In the genomic region with DNA sequence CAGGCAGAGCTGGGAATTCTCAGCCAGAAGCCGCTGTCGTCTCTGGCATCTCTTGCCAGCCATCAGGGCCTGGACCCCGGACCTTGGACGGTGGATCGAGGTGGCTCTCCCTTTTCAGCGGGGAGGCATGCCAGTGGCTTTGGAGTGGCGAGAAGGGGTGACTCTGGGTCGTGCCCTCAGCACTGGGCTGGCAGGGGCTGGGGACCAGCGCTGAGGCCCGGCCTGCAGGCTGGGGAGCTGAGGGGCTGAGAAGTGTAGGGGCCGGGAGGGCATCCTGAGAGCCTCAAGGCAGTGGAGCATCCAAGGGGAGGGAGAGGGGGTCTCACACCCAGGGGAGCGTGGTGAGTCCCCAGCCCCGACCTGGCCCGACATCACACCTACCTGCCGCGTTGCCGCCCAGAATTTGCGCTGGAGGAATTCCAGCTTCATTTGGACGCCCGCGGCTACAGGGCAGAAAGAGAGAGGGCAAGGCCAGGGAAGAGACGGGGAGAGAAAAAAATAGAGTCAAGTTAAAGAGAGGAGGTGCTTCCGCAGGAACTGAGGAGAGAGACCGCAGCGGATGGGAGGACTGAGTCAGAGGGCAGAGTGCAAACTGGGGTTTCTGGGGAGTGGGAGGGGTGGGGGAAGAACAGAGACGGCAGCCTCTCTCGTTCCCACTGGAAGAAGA, we compare ENCODE assay signal across 10 cellular contexts. TPM values are rescaled to one million over a fixed set of nuclear protein-coding genes. Genes with fewer than 3 reads are reported as not detected.
DNase-seq lines count a peak whose midpoint lies in the region; ATAC-seq, FAIRE-seq and TF ChIP-seq lines count a peak whose summit lies in the region.
"Had no signal": no experiment of that assay in that cellular context is flagged by ENCODE, and none has a peak within 500 bp of the region (broad histone marks: within the 10 kb centered on the region; RNA-seq: fewer than 3 reads in every experiment).

No MANE protein-coding gene starts in this region.

- no peaks in the 10 kb centered on the region for H3K27me3 ChIP-seq in pancreas

- intact Hi-C loops in pancreas (cut with DNase I): no loop called here

- H3K4me1 ChIP-seq in pancreas: no peaks in the 10 kb centered on the region

- H3K4me3 ChIP-seq in astrocyte of the cerebellum (ENCODE audit: low read depth, low read length): no peak overlapping the region
- no peak overlapping the region for H3K4me3 ChIP-seq in pancreas

- peak overlapping the region in 2 of 4 donors; percentile 44 to 58 for H3K27ac ChIP-seq in pancreas

- H3K36me3 ChIP-seq in pancreas: no peaks in the 10 kb centered on the region

- in situ Hi-C loops in astrocyte of the cerebellum (cut with HindIII; ENCODE audit: low sequenced_read_pairs): loop anchor here (25.0 kb wide), 1 partner anchor 126 kb away; no protein-coding TSS in a partner anchor

- DNase-seq in Daoy (ENCODE audit: low read depth) (peak; percentile 73), T-helper 9 cell (peak; percentile 25), astrocyte of the cerebellum (ENCODE audit: low read depth) (peak; percentile 5), pancreas (peak in 2 of 6 donors; percentile 9 to 38), NCI-H510A (lab: John Stamatoyannopoulos, UW) (no peak), midbrain (lab: John Stamatoyannopoulos, UW) (no peak), mesenteric fat pad (ENCODE audit: low spot score) (no peak)
- DNase-seq: COR-L47 had no signal

- FAIRE-seq in pancreas (lab: Jason Lieb, UNC): no peak
- FAIRE-seq: colon had no signal

- 64% methylated on average over 25 to 27 of the region's 27 CpGs for WGBS in pancreas, 2 donors

- TF ChIP-seq CTCF in astrocyte of the cerebellum (IDR thresholded peaks at IDR 0.05; ENCODE audit: low read depth, low read length, missing control alignments) (no peak), pancreas (IDR thresholded peaks at IDR 0.05) (no peak)

- no peaks in the 10 kb centered on the region for H3K9me3 ChIP-seq in pancreas

- peak in 3 of 4 donors; percentile 11 to 61 (median 50) for ATAC-seq in pancreas
- no peak for ATAC-seq in HG03139 (IDR thresholded peaks at IDR 0.05; ENCODE audit: unreplicated experiment)

RNA-seq across cellular contexts. Expression of gene LRTM2, which starts 9.0 kb away (rescaled TPM):
- total RNA-seq in Daoy (2014; rRNA removed; shearing (Covaris generic)): 0.36 TPM in 1 of 2 replicates, not detected in the other
- total RNA-seq in pancreas (not detected), mesenteric fat pad (not detected)
- not detected for polyA plus RNA-seq in pancreas

Comparison
In these comparisons a context has a peak if more than half of its experiments do, and no peak if none do; other contexts are left out.
1. DNase-seq: peak in Daoy (single experiment), T-helper 9 cell (single experiment) and astrocyte of the cerebellum (single experiment); none in NCI-H510A (single experiment), midbrain (single experiment) and mesenteric fat pad (single experiment).